1 cellular context compared by ENCODE assay signal in the genomic region with DNA sequence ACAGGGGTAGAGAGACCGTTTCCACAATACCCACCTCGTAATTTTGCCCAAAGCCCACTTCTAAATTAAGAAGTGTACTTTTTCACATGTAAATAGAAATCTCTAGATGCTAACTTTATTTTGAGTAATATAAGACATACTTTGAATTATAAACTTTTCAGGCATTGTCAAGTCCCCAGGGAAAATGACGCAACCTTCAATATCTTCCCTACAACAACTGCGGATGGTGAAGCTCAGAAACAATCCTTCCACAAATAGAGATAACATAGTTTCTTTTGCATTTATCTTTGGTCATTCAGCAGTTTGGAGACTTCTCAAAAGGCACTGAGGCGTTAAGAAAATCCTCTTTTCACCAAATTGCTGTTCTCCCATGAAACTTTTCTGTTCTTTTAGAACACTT.
TF ChIP-seq lines count a peak whose summit lies in the region.

No MANE protein-coding gene starts in this region.

TF ChIP-seq in GM23338, 12 proteins besides CTCF, POLR2A, EP300 and RAD21 (continued from another document):
- TF ChIP-seq REST (IDR thresholded peaks at IDR 0.05; ENCODE audit: unreplicated experiment) (no peak), NANOG (IDR thresholded peaks at IDR 0.05; ENCODE audit: borderline replicate concordance) (no peak), ZNF331 (CRISPR knock-in tag; IDR thresholded peaks at IDR 0.05; ENCODE audit: low read depth) (no peak), EZH2phosphoT487 (IDR thresholded peaks at IDR 0.05; ENCODE audit: unreplicated experiment) (no peak)
